In the genomic region with DNA sequence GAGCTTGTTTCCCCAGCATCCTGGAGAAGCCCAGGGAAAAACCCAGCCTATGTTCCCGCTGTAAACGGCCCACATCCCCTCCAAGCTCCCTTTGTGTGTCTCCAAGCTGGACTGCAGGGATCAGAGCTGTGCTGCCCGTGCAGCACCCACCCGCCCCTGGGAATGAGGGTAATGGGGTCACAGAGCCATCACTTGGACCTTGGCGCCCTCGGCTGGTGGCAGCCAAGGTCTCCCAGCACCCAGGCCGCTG, we compare ENCODE assay signal across 1 cellular context.
TF ChIP-seq lines count a peak whose summit lies in the region.

No MANE protein-coding gene starts in this region.

TF ChIP-seq in HepG2, 621 proteins besides CTCF, POLR2A, EP300 and RAD21 (continued from another document):
- TF ChIP-seq, protein P1, sequence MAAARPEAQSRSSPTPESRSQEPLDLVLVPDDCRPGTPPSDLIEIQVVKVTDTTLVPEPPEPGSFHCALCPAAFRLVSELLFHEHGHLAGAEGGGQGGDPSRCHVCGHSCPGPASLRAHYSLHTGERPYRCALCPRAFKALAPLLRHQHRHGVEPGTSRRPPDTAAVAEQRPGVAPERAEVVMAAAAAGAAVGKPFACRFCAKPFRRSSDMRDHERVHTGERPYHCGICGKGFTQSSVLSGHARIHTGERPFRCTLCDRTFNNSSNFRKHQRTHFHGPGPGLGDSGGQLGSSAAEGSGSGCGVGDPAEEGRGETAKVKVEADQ (CRISPR knock-in tag; IDR thresholded peaks at IDR 0.05; ENCODE audit: borderline replicate concordance), result 0 out of 2 replicates have a peak, but pooled peaks have one; percentile 16
- peak; percentile 23; the same call in 1 of the 2 replicates for TF ChIP-seq MIER3 (CRISPR knock-in tag; IDR thresholded peaks at IDR 0.05; ENCODE audit: borderline replicate concordance)
- TF ChIP-seq POGZ (CRISPR knock-in tag; IDR thresholded peaks at IDR 0.05), result 0 out of 2 replicates have a peak, but pooled peaks have one; percentile 22
- peak; percentile 13; the same call in 1 of the 2 replicates for TF ChIP-seq ZNF776 (CRISPR knock-in tag; IDR thresholded peaks at IDR 0.05)
- TF ChIP-seq, protein P2, sequence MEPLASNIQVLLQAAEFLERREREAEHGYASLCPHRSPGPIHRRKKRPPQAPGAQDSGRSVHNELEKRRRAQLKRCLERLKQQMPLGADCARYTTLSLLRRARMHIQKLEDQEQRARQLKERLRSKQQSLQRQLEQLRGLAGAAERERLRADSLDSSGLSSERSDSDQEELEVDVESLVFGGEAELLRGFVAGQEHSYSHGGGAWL (CRISPR knock-in tag; IDR thresholded peaks at IDR 0.05), result no peak
- TF ChIP-seq GATAD1 (CRISPR knock-in tag; IDR thresholded peaks at IDR 0.05), result peak; percentile 48
- TF ChIP-seq NPAS2 (CRISPR knock-in tag; IDR thresholded peaks at IDR 0.05; ENCODE audit: borderline replicate concordance), result no peak
- TF ChIP-seq ZNF441 (CRISPR knock-in tag; IDR thresholded peaks at IDR 0.05; ENCODE audit: borderline replicate concordance), result 0 out of 2 replicates have a peak, but pooled peaks have one; percentile 52
- TF ChIP-seq, protein P3, sequence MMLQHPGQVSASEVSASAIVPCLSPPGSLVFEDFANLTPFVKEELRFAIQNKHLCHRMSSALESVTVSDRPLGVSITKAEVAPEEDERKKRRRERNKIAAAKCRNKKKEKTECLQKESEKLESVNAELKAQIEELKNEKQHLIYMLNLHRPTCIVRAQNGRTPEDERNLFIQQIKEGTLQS (CRISPR knock-in tag; IDR thresholded peaks at IDR 0.05), result no peak
- TF ChIP-seq SALL1 (CRISPR knock-in tag; IDR thresholded peaks at IDR 0.05), result peak; percentile 63
- peak; percentile 24; the same call in 1 of the 2 replicates for TF ChIP-seq CSRNP1 (CRISPR knock-in tag; IDR thresholded peaks at IDR 0.05)
- TF ChIP-seq MXD4 (CRISPR knock-in tag; IDR thresholded peaks at IDR 0.05), result no peak
- TF ChIP-seq MTA1 (CRISPR knock-in tag; IDR thresholded peaks at IDR 0.05; ENCODE audit: borderline replicate concordance), result peak; percentile 65; the same call in 1 of the 2 replicates
- 0 out of 2 replicates have a peak, but pooled peaks have one; percentile 22 for TF ChIP-seq NCOA2 (CRISPR knock-in tag; IDR thresholded peaks at IDR 0.05)
- no peak for TF ChIP-seq U2AF2 (IDR thresholded peaks at IDR 0.05; ENCODE audit: low read depth, low read length)
- TF ChIP-seq, protein P4, sequence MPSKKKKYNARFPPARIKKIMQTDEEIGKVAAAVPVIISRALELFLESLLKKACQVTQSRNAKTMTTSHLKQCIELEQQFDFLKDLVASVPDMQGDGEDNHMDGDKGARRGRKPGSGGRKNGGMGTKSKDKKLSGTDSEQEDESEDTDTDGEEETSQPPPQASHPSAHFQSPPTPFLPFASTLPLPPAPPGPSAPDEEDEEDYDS (CRISPR knock-in tag; IDR thresholded peaks at IDR 0.05), result 0 out of 2 replicates have a peak, but pooled peaks have one; percentile 56
- 0 out of 2 replicates have a peak, but pooled peaks have one; percentile 7 for TF ChIP-seq MEIS1 (CRISPR knock-in tag; IDR thresholded peaks at IDR 0.05; ENCODE audit: borderline replicate concordance)
- TF ChIP-seq GPN1 (CRISPR knock-in tag; IDR thresholded peaks at IDR 0.05; ENCODE audit: borderline replicate concordance), result no peak
- TF ChIP-seq TGIF2 (CRISPR knock-in tag; IDR thresholded peaks at IDR 0.05), result no peak
- peak; percentile 88 for TF ChIP-seq STAG1 (CRISPR knock-in tag; IDR thresholded peaks at IDR 0.05)
- TF ChIP-seq TEAD3 (CRISPR knock-in tag; optimal IDR thresholded peaks at IDR 0.05; ENCODE audit: borderline replicate concordance), result peak; percentile 76
- TF ChIP-seq FOXA1 (IDR thresholded peaks at IDR 0.05), result no peak
- 0 out of 2 replicates have a peak, but pooled peaks have one; percentile 40 for TF ChIP-seq FOXA1 (CRISPR knock-in tag; IDR thresholded peaks at IDR 0.05)
- TF ChIP-seq, protein P5, sequence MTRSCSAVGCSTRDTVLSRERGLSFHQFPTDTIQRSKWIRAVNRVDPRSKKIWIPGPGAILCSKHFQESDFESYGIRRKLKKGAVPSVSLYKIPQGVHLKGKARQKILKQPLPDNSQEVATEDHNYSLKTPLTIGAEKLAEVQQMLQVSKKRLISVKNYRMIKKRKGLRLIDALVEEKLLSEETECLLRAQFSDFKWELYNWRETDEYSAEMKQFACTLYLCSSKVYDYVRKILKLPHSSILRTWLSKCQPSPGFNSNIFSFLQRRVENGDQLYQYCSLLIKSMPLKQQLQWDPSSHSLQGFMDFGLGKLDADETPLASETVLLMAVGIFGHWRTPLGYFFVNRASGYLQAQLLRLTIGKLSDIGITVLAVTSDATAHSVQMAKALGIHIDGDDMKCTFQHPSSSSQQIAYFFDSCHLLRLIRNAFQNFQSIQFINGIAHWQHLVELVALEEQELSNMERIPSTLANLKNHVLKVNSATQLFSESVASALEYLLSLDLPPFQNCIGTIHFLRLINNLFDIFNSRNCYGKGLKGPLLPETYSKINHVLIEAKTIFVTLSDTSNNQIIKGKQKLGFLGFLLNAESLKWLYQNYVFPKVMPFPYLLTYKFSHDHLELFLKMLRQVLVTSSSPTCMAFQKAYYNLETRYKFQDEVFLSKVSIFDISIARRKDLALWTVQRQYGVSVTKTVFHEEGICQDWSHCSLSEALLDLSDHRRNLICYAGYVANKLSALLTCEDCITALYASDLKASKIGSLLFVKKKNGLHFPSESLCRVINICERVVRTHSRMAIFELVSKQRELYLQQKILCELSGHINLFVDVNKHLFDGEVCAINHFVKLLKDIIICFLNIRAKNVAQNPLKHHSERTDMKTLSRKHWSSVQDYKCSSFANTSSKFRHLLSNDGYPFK (CRISPR knock-in tag; IDR thresholded peaks at IDR 0.05; ENCODE audit: borderline replicate concordance), result no peak
- peak; percentile 69 for TF ChIP-seq NR2F6 (IDR thresholded peaks at IDR 0.05)
- TF ChIP-seq NR2F6 (CRISPR knock-in tag; IDR thresholded peaks at IDR 0.05), result peak; percentile 82
- TF ChIP-seq ZNF788 (CRISPR knock-in tag; IDR thresholded peaks at IDR 0.05; ENCODE audit: borderline replicate concordance), result peak; percentile 27; the same call in 1 of the 2 replicates
- peak; percentile 73 for TF ChIP-seq BCL6 (CRISPR knock-in tag; IDR thresholded peaks at IDR 0.05)
- TF ChIP-seq ZNF362 (CRISPR knock-in tag; IDR thresholded peaks at IDR 0.05; ENCODE audit: borderline replicate concordance), result peak; percentile 70; the same call in 1 of the 2 replicates
- TF ChIP-seq SOX6 (IDR thresholded peaks at IDR 0.05), result no peak
- peak; percentile 18; the same call in 1 of the 2 replicates for TF ChIP-seq SOX6 (CRISPR knock-in tag; IDR thresholded peaks at IDR 0.05)
- TF ChIP-seq DNMT1 (CRISPR knock-in tag; IDR thresholded peaks at IDR 0.05), result no peak
- TF ChIP-seq XRCC5 (optimal IDR thresholded peaks at IDR 0.05; ENCODE audit: low read length), result peak; percentile 62
- no peak for TF ChIP-seq ZBTB38 (CRISPR knock-in tag; IDR thresholded peaks at IDR 0.05)
- peak; percentile 48 for TF ChIP-seq FOSL2 (CRISPR knock-in tag; IDR thresholded peaks at IDR 0.05)
